Comparison of ENCODE assay signal across 8 cellular contexts in the genomic region with DNA sequence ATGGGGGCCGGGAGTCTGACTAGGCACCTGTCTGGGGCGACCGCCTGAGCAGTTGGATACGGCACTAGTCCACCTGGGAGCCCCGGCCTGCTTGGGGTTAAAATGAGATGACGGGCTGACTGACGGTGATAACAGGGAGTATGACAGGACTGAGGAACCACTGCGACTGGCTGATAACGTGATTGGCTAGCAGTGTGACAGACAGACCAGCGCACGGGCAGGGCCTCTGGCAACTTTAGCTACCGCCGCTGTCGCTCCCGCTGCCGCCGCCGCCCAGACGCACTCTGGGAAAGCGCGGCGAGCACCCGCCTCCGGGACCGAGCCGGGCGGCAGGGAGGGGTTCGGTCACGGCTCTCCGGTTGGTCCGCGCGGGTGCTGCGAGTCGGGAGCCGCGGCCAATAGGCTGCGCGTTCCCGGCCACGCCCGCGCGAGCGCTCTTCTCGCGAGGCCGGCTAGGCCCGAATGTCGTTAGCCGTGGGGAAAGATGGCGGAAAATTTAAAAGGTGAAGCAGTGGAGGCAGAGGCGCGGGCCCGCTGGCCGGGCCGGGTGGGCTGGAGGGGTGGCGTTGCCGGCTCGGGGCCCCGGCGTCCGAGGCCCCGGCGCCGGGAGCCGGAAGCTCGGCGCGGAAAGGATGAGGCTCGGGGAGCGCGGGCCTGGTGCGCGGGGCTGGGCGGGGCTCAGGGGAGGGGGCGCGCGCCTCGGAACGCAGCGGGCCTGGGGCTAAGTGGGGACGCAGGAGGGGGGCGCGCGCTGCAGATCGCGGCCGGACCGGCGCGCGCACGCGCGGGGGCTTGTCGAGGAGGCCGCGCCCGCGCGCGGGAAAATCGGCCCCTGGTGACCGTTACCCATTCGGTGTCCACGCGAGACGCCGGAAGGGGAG. TPM values are rescaled to one million over a fixed set of nuclear protein-coding genes. Genes with fewer than 3 reads are reported as not detected.
A peak's percentile ranks its signal among the peaks of the same experiment; 100 is the strongest.
DNase-seq lines count a peak whose midpoint lies in the region; ATAC-seq, FAIRE-seq and TF ChIP-seq lines count a peak whose summit lies in the region.

A gene with protein sequence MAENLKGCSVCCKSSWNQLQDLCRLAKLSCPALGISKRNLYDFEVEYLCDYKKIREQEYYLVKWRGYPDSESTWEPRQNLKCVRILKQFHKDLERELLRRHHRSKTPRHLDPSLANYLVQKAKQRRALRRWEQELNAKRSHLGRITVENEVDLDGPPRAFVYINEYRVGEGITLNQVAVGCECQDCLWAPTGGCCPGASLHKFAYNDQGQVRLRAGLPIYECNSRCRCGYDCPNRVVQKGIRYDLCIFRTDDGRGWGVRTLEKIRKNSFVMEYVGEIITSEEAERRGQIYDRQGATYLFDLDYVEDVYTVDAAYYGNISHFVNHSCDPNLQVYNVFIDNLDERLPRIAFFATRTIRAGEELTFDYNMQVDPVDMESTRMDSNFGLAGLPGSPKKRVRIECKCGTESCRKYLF (plus strand): TSS at position 434 of the 881 bp plus-strand sequence. CDS start 51 bp downstream, at position 485.

- no peak for TF ChIP-seq RAD21 in HepG2 (CRISPR knock-in tag; IDR thresholded peaks at IDR 0.05)

- peaks cover 5% of the 10 kb centered on the region for H3K79me2 ChIP-seq in HepG2 (ENCODE audit: insufficient read depth, low read length)

- H3K9me3 ChIP-seq in CD4-positive, CD25-positive, alpha-beta regulatory T cell (ENCODE audit: control insufficient read depth in 2 of 2, low read length in 2 of 2): no peaks in the 10 kb centered on the region
- no peaks in the 10 kb centered on the region for H3K9me3 ChIP-seq in HepG2 (ENCODE audit: low read length)

- H3K4me1 ChIP-seq in CD4-positive, CD25-positive, alpha-beta regulatory T cell (ENCODE audit: control insufficient read depth, insufficient read depth, low read length, poor library complexity, severe bottlenecking): peaks cover 9% of the 10 kb centered on the region
- peaks cover 17% of the 10 kb centered on the region for H3K4me1 ChIP-seq in HepG2 (ENCODE audit: insufficient read depth, low read length)

- no peaks in the 10 kb centered on the region for H4K20me1 ChIP-seq in HepG2 (ENCODE audit: insufficient read depth, low read length)

- BruUV-seq in HepG2 (replicated peaks; lab: Mats Ljungman, UMichigan): no TSS peak

- no peak within 1 kb of the TSS for H2AFZ ChIP-seq in HepG2 (ENCODE audit: low read length)

- peak; percentile 80 to 93 (median 88) for DNase-seq in CD4-positive, CD25-positive, alpha-beta regulatory T cell
- DNase-seq in NCI-H748 treated with DMSO at 0.1 percent for 48 hours (lab: John Stamatoyannopoulos, UW) (peak; percentile 40), dedifferentiated amniotic fluid mesenchymal stem cell (ENCODE audit: extremely low spot score) (peak; percentile 79), HepG2 (ENCODE audit: low spot score) (peak; percentile 71)
- DNase-seq in activated CD4-positive, alpha-beta T cell treated with anti-CD3 and anti-CD28 coated beads, Interleukin-2, amount 50 U/mL, for 1 hour: peak; percentile 79
- DNase-seq in stimulated activated CD4-positive, alpha-beta T cell treated with anti-CD3 and anti-CD28 coated beads, Interleukin-2, amount 100 ng/mL, for 48 hours: peak; percentile 72 to 74

- peaks cover 0 to 34% (median 5%) of the 10 kb centered on the region in 4 donors for H3K4me1 Mint-ChIP-seq in CD4-positive, CD25-positive, alpha-beta regulatory T cell

- peaks cover 2% of the 10 kb centered on the region for H3K36me3 Mint-ChIP-seq in CD4-positive, CD25-positive, alpha-beta regulatory T cell

- no peaks in the 10 kb centered on the region for H3K9me3 Mint-ChIP-seq in CD4-positive, CD25-positive, alpha-beta regulatory T cell

- TF ChIP-seq CTCF in HepG2 (CRISPR knock-in tag; IDR thresholded peaks at IDR 0.05): no peak

- H3K27ac ChIP-seq in CD4-positive, CD25-positive, alpha-beta regulatory T cell (ENCODE audit: insufficient read depth, low read length, poor library complexity, severe bottlenecking): peak within 1 kb of the TSS; percentile 83
- H3K27ac ChIP-seq in HepG2 (ENCODE audit: extremely low read length, insufficient read depth, low read length): peak within 1 kb of the TSS; percentile 65

- H3K4me3 Mint-ChIP-seq in CD4-positive, CD25-positive, alpha-beta regulatory T cell: peak within 1 kb of the TSS; percentile 91 to 94 (median 93)

- no peaks in the 10 kb centered on the region for H3K27me3 ChIP-seq in CD4-positive, CD25-positive, alpha-beta regulatory T cell (ENCODE audit: control insufficient read depth, insufficient read depth, low read length)
- no peaks in the 10 kb centered on the region for H3K27me3 ChIP-seq in HepG2 (ENCODE audit: control insufficient read depth in 1 of 2, insufficient read depth in 2 of 2, low read length in 2 of 2)

- ATAC-seq in CD4-positive, CD25-positive, alpha-beta regulatory T cell (ENCODE audit: low read depth in 2 of 2): peak; percentile 94
- ATAC-seq in GM19438 (IDR thresholded peaks at IDR 0.05; ENCODE audit: low read depth, unreplicated experiment) (peak; percentile 76), HG03565 (IDR thresholded peaks at IDR 0.05; ENCODE audit: unreplicated experiment) (peak; percentile 86), HepG2 (peak; percentile 94)

- CTCF ChIA-PET in HepG2 (lab: Yijun Ruan, JAX; ENCODE audit: low intra/inter-chr PET ratio, low total read pairs): no interaction called here

- H3K27me3 Mint-ChIP-seq in CD4-positive, CD25-positive, alpha-beta regulatory T cell: no peaks in the 10 kb centered on the region

- peak within 1 kb of the TSS; percentile 69 for H3K9ac ChIP-seq in HepG2 (ENCODE audit: insufficient read depth, low read depth, low read length)

- POLR2A ChIA-PET in HepG2 (lab: Yijun Ruan, JAX): interaction anchor here (0.6 to 2.5 kb wide), 5 partner anchors 15 to 146 kb away, joined by 3 to 35 read pairs (median 11); no protein-coding TSS in a partner anchor

- in situ Hi-C loops in HepG2 (cut with HindIII; ENCODE audit: extremely low pct_ligation_motif_present, low pct_unique_long_range_greater_than_20kb): no loop called here

- WGBS in HepG2 (ENCODE audit: low lambda C conversion rate): 0% methylated on average over 3 of the region's 110 CpGs

- TF ChIP-seq POLR2A in HepG2 (IDR thresholded peaks at IDR 0.05; ENCODE audit: insufficient read depth in 1 of 2, low read depth in 2 of 2, low read length in 2 of 2): peak; percentile 52 to 74

- TF ChIP-seq EP300 in HepG2 (IDR thresholded peaks at IDR 0.05; ENCODE audit: low read depth in 2 of 2, low read length in 2 of 2) (no peak), HepG2 (CRISPR knock-in tag; IDR thresholded peaks at IDR 0.05; ENCODE audit: borderline replicate concordance) (no peak)

- H3K27ac Mint-ChIP-seq in CD4-positive, CD25-positive, alpha-beta regulatory T cell: peak within 1 kb of the TSS; percentile 95 to 98 (median 98)

- intact Hi-C loops in HepG2 (cut with micrococcal nuclease; ENCODE audit: unreplicated experiment): loop anchor here (2.0 kb wide), 1 partner anchor 20 kb away; no protein-coding TSS in a partner anchor

- H3K4me2 ChIP-seq in HepG2 (ENCODE audit: low read depth, low read length): peak within 1 kb of the TSS; percentile 98

- peak; percentile 69 for FAIRE-seq in HepG2 (lab: Jason Lieb, UNC)

- H3K36me3 ChIP-seq in CD4-positive, CD25-positive, alpha-beta regulatory T cell (ENCODE audit: control insufficient read depth, insufficient read depth, low read length): peaks cover 17% of the 10 kb centered on the region
- H3K36me3 ChIP-seq in HepG2 (replicated peaks in 1 of 2; ENCODE audit: control insufficient read depth in 1 of 2, insufficient read depth in 2 of 2, low read length in 2 of 2): peaks cover 2 to 13% of the 10 kb centered on the region in 2 experiments; a peak in 3 of 5 replicates

- peak within 1 kb of the TSS; percentile 73 for H3K4me3 ChIP-seq in CD4-positive, CD25-positive, alpha-beta regulatory T cell (ENCODE audit: low read depth, low read length)
- peak within 1 kb of the TSS; percentile 54 to 75 (median 62) for H3K4me3 ChIP-seq in HepG2 (replicated peaks in 1 of 3; ENCODE audit: insufficient read depth in 1 of 3, low read depth in 2 of 3, low read length in 3 of 3)

TF ChIP-seq in HepG2, 621 proteins besides CTCF, POLR2A, EP300 and RAD21 (continues in another document):
- TF ChIP-seq ZNF567 (CRISPR knock-in tag; IDR thresholded peaks at IDR 0.05; ENCODE audit: borderline replicate concordance) (no peak), NFIC (IDR thresholded peaks at IDR 0.05; ENCODE audit: low read length) (no peak), STAG1 (CRISPR knock-in tag; IDR thresholded peaks at IDR 0.05) (0 out of 2 replicates have a peak, but pooled peaks have one; percentile 6), TBL1XR1 (IDR thresholded peaks at IDR 0.05; ENCODE audit: borderline replicate concordance, low read length, partially characterized antibody) (no peak), ZNF430 (CRISPR knock-in tag; IDR thresholded peaks at IDR 0.05) (0 out of 2 replicates have a peak, but pooled peaks have one; percentile 26), KAT8 (CRISPR knock-in tag; IDR thresholded peaks at IDR 0.05) (no peak)

RNA-seq across cellular contexts. Expression of the gene that starts here (rescaled TPM):
- 8.0 TPM for total RNA-seq in CD4-positive, CD25-positive, alpha-beta regulatory T cell
- polyA plus RNA-seq in CD4-positive, CD25-positive, alpha-beta regulatory T cell: 10 to 100 TPM; 10.8 to 15.7 (median 13.3) TPM
- total RNA-seq in HepG2 (2016; rRNA removed; fragmentation: Illumina TruSeq; extraction: Trizol): 9.9 and 10.1 TPM in 2 replicates
- 1.2 and 1.6 TPM in 2 replicates for total RNA-seq in HepG2 (2016; cell fraction: cytosol; rRNA removed; fragmentation: Illumina TruSeq; extraction: Trizol; ENCODE audit: low read depth)
- total RNA-seq in HepG2 (2016; cell fraction: insoluble cytoplasmic fraction; rRNA removed; fragmentation: Illumina TruSeq; extraction: Trizol): 9.2 and 10.1 TPM in 2 replicates
- total RNA-seq in HepG2 (2016; cell fraction: membrane; rRNA removed; fragmentation: Illumina TruSeq; extraction: Trizol): 5.1 and 5.5 TPM in 2 replicates
- 7.0 and 7.4 TPM in 2 replicates for total RNA-seq in HepG2 (2016; cell fraction: nucleus; rRNA removed; fragmentation: Illumina TruSeq; extraction: Trizol)
- 3.2 and 5.2 TPM in 2 replicates for polyA plus RNA-seq in HepG2 (2011; rRNA removed)
- 2.8 and 5.0 TPM in 2 replicates for polyA plus RNA-seq in HepG2 (2011; cell fraction: cytosol; rRNA removed)
- polyA plus RNA-seq in HepG2 (2011; cell fraction: nucleus; rRNA removed): 5.5 and 9.7 TPM in 2 replicates
- 2.7 and 4.7 TPM in 2 replicates for polyA plus RNA-seq in HepG2 (2012)
- polyA plus RNA-seq in HepG2 (2016; cell fraction: cytosol; fragmentation: Illumina TruSeq; extraction: Trizol; ENCODE audit: low read depth): 1.3 and 1.5 TPM in 2 replicates
- 8.6 and 12.5 TPM in 2 replicates for polyA plus RNA-seq in HepG2 (2016; cell fraction: insoluble cytoplasmic fraction; fragmentation: Illumina TruSeq; extraction: Trizol; ENCODE audit: low read depth)
- 3.6 and 3.7 TPM in 2 replicates for polyA plus RNA-seq in HepG2 (2016; cell fraction: membrane; fragmentation: Illumina TruSeq; extraction: Trizol; ENCODE audit: low read depth)
- 13.6 and 14.6 TPM in 2 replicates for polyA plus RNA-seq in HepG2 (2016; cell fraction: nucleus; fragmentation: Illumina TruSeq; extraction: Trizol; ENCODE audit: insufficient read depth, low read depth)
- 9.3 and 68.5 TPM in 2 replicates for polyA minus RNA-seq in HepG2 (2011; rRNA and poly(A)+ RNA removed; ENCODE audit: low replicate concordance)
- 3.1 and 5.0 TPM in 2 replicates for polyA minus RNA-seq in HepG2 (2011; cell fraction: cytosol; rRNA and poly(A)+ RNA removed)
- 3.9 and 4.2 TPM in 2 replicates for polyA minus RNA-seq in HepG2 (2011; cell fraction: nucleus; rRNA and poly(A)+ RNA removed)

Comparison
In these comparisons a context has a peak if more than half of its experiments do, and no peak if none do; other contexts are left out.
1. Peak in every context shown above with its lines: DNase-seq, ATAC-seq, H3K4me3 ChIP-seq and H3K27ac ChIP-seq.